1 cellular context compared by ENCODE assay signal in the genomic region with DNA sequence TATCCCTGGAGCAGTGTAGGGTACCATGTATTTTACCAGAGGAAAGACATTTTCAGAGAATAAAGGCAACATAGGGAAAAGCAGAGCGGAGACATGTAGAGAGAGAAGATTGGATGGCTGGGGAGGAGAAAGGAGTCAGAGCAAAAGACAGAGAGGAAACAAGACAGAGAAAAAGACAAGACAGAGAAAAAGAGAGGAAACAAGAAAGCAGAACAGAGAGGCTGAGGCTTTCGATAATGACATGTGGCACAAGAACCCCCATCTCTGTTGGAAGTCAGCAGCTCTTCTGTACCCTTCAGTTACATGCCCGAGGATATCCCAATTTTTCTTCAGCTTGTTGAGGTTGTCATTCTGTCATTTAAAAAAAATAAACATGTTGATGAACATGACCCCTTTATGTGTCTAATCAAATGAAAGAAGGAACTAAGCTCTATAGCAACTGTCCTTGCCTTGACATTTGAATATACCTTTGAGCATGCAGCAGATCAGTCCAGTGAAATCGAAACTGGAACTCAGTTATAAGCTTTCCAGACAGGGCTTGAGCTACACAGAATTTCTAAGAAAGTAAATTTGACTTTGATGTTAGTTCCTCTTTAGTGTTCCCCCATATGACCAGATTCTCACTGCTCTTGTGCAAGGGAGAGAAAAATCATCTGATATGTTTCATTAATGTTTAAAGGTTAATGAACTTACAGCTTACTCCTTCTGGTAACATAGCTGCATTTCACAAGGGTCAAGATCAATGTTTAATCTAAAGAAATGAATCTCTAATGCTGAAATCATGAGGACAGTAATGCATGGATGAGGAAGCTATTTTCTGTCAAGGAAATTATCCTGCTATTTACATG.
TF ChIP-seq lines count a peak whose summit lies in the region.

No MANE protein-coding gene starts in this region.

TF ChIP-seq in GM12878, 131 proteins besides CTCF, POLR2A, EP300 and RAD21 (continued from another document and continues in another):
- TF ChIP-seq, protein P1, sequence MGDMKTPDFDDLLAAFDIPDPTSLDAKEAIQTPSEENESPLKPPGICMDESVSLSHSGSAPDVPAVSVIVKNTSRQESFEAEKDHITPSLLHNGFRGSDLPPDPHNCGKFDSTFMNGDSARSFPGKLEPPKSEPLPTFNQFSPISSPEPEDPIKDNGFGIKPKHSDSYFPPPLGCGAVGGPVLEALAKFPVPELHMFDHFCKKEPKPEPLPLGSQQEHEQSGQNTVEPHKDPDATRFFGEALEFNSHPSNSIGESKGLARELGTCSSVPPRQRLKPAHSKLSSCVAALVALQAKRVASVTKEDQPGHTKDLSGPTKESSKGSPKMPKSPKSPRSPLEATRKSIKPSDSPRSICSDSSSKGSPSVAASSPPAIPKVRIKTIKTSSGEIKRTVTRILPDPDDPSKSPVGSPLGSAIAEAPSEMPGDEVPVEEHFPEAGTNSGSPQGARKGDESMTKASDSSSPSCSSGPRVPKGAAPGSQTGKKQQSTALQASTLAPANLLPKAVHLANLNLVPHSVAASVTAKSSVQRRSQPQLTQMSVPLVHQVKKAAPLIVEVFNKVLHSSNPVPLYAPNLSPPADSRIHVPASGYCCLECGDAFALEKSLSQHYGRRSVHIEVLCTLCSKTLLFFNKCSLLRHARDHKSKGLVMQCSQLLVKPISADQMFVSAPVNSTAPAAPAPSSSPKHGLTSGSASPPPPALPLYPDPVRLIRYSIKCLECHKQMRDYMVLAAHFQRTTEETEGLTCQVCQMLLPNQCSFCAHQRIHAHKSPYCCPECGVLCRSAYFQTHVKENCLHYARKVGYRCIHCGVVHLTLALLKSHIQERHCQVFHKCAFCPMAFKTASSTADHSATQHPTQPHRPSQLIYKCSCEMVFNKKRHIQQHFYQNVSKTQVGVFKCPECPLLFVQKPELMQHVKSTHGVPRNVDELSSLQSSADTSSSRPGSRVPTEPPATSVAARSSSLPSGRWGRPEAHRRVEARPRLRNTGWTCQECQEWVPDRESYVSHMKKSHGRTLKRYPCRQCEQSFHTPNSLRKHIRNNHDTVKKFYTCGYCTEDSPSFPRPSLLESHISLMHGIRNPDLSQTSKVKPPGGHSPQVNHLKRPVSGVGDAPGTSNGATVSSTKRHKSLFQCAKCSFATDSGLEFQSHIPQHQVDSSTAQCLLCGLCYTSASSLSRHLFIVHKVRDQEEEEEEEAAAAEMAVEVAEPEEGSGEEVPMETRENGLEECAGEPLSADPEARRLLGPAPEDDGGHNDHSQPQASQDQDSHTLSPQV (IDR thresholded peaks at IDR 0.05), result no peak
- no peak for TF ChIP-seq BRCA1 (IDR thresholded peaks at IDR 0.05; ENCODE audit: low read depth, low read length)
- TF ChIP-seq POU2F2 (IDR thresholded peaks at IDR 0.05; ENCODE audit: borderline replicate concordance, low read depth, low read length), result peak; percentile 82
- TF ChIP-seq EGR1 (IDR thresholded peaks at IDR 0.05; ENCODE audit: borderline replicate concordance in 1 of 2, low read depth in 2 of 2, low read length in 2 of 2), result no peak
- TF ChIP-seq ZNF207 (IDR thresholded peaks at IDR 0.05; ENCODE audit: borderline replicate concordance), result no peak
- no peak for TF ChIP-seq SRF (IDR thresholded peaks at IDR 0.05; ENCODE audit: low read depth in 2 of 2, low read length in 2 of 2)
- TF ChIP-seq RBBP5 (conservative IDR thresholded peaks at IDR 0.05), result no peak
- peak in 1 of 2 experiments; percentile 46; a peak in 1 of 4 replicates for TF ChIP-seq CEBPB (IDR thresholded peaks at IDR 0.05; ENCODE audit: borderline replicate concordance in 1 of 2, low read depth in 2 of 2, low read length in 2 of 2)
- no peak for TF ChIP-seq ZZZ3 (IDR thresholded peaks at IDR 0.05; ENCODE audit: control insufficient read depth, insufficient read length, low read depth)
- 0 out of 2 replicates have a peak, but pooled peaks have one; percentile 18 for TF ChIP-seq YY1 (IDR thresholded peaks at IDR 0.05; ENCODE audit: low read depth, low read length)
- no peak for TF ChIP-seq KAT2A (conservative IDR thresholded peaks at IDR 0.05; ENCODE audit: control insufficient read depth, low read depth, low read length)
- no peak for TF ChIP-seq CHD1 (IDR thresholded peaks at IDR 0.05; ENCODE audit: low read depth, low read length)
- TF ChIP-seq ZNF274 (IDR thresholded peaks at IDR 0.05; ENCODE audit: insufficient read depth, insufficient read length), result no peak
- TF ChIP-seq BHLHE40 (IDR thresholded peaks at IDR 0.05; ENCODE audit: borderline replicate concordance in 1 of 2, low read depth in 2 of 2, low read length in 1 of 2), result peak; percentile 29 to 67; a peak in 3 of 4 replicates
- peak; percentile 61; the same call in 1 of the 2 replicates for TF ChIP-seq PML (IDR thresholded peaks at IDR 0.05; ENCODE audit: low read length)
- TF ChIP-seq RCOR1 (conservative IDR thresholded peaks at IDR 0.05; ENCODE audit: low read depth, low read length), result peak; percentile 61; the same call in 1 of the 2 replicates
- TF ChIP-seq CBX5 (IDR thresholded peaks at IDR 0.05; ENCODE audit: low read depth), result peak; percentile 92
- no peak for TF ChIP-seq SUZ12 (IDR thresholded peaks at IDR 0.05; ENCODE audit: unreplicated experiment)
- peak; percentile 70 to 79 for TF ChIP-seq IKZF2 (IDR thresholded peaks at IDR 0.05)
- TF ChIP-seq IRF4 (IDR thresholded peaks at IDR 0.05; ENCODE audit: low read depth, low read length), result no peak; the same call in 1 of the 2 replicates
- TF ChIP-seq SP1 (IDR thresholded peaks at IDR 0.05; ENCODE audit: low read depth, low read length), result no peak
- TF ChIP-seq FOS (IDR thresholded peaks at IDR 0.05; ENCODE audit: borderline replicate concordance, extremely low read depth, insufficient read length), result no peak
- no peak for TF ChIP-seq MXI1 (IDR thresholded peaks at IDR 0.05; ENCODE audit: low read depth, low read length)
- TF ChIP-seq, protein P2, sequence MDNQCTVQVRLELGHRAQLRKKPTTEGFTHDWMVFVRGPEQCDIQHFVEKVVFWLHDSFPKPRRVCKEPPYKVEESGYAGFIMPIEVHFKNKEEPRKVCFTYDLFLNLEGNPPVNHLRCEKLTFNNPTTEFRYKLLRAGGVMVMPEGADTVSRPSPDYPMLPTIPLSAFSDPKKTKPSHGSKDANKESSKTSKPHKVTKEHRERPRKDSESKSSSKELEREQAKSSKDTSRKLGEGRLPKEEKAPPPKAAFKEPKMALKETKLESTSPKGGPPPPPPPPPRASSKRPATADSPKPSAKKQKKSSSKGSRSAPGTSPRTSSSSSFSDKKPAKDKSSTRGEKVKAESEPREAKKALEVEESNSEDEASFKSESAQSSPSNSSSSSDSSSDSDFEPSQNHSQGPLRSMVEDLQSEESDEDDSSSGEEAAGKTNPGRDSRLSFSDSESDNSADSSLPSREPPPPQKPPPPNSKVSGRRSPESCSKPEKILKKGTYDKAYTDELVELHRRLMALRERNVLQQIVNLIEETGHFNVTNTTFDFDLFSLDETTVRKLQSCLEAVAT (IDR thresholded peaks at IDR 0.05), result peak; percentile 96
- TF ChIP-seq CHD4 (IDR thresholded peaks at IDR 0.05), result no peak
- TF ChIP-seq RB1 (IDR thresholded peaks at IDR 0.05; ENCODE audit: borderline replicate concordance), result peak; percentile 18; the same call in 1 of the 2 replicates
- TF ChIP-seq, protein P3, sequence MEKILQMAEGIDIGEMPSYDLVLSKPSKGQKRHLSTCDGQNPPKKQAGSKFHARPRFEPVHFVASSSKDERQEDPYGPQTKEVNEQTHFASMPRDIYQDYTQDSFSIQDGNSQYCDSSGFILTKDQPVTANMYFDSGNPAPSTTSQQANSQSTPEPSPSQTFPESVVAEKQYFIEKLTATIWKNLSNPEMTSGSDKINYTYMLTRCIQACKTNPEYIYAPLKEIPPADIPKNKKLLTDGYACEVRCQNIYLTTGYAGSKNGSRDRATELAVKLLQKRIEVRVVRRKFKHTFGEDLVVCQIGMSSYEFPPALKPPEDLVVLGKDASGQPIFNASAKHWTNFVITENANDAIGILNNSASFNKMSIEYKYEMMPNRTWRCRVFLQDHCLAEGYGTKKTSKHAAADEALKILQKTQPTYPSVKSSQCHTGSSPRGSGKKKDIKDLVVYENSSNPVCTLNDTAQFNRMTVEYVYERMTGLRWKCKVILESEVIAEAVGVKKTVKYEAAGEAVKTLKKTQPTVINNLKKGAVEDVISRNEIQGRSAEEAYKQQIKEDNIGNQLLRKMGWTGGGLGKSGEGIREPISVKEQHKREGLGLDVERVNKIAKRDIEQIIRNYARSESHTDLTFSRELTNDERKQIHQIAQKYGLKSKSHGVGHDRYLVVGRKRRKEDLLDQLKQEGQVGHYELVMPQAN (conservative IDR thresholded peaks at IDR 0.05), result no peak; the same call in 1 of the 2 replicates
- TF ChIP-seq NBN (IDR thresholded peaks at IDR 0.05), result peak; percentile 92
- no peak; the same call in 1 of the 2 replicates for TF ChIP-seq TARDBP (IDR thresholded peaks at IDR 0.05; ENCODE audit: borderline replicate concordance)
- TF ChIP-seq LARP7 (IDR thresholded peaks at IDR 0.05), result no peak
- TF ChIP-seq RUNX3 (IDR thresholded peaks at IDR 0.05; ENCODE audit: low read length), result peak; percentile 62
- TF ChIP-seq KDM1A (IDR thresholded peaks at IDR 0.05; ENCODE audit: borderline replicate concordance), result no peak
- no peak for TF ChIP-seq KLF5 (IDR thresholded peaks at IDR 0.05; ENCODE audit: partially characterized antibody)
- TF ChIP-seq EZH2 (IDR thresholded peaks at IDR 0.05; ENCODE audit: borderline replicate concordance, control insufficient read depth, low read depth, low read length), result no peak
- TF ChIP-seq SMARCA5 (IDR thresholded peaks at IDR 0.05), result peak; percentile 84
- TF ChIP-seq TCF3 (IDR thresholded peaks at IDR 0.05; ENCODE audit: borderline replicate concordance, insufficient read depth, low read depth, low read length), result no peak
- TF ChIP-seq MEF2B (IDR thresholded peaks at IDR 0.05; ENCODE audit: partially characterized antibody, poor library complexity, severe bottlenecking), result no peak
- TF ChIP-seq, protein P4, sequence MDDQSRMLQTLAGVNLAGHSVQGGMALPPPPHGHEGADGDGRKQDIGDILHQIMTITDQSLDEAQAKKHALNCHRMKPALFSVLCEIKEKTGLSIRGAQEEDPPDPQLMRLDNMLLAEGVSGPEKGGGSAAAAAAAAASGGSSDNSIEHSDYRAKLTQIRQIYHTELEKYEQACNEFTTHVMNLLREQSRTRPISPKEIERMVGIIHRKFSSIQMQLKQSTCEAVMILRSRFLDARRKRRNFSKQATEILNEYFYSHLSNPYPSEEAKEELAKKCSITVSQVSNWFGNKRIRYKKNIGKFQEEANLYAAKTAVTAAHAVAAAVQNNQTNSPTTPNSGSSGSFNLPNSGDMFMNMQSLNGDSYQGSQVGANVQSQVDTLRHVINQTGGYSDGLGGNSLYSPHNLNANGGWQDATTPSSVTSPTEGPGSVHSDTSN (IDR thresholded peaks at IDR 0.05; ENCODE audit: insufficient replicate concordance, low read depth, low read length), result no peak
- peak; percentile 93 for TF ChIP-seq SPI1 (IDR thresholded peaks at IDR 0.05; ENCODE audit: borderline replicate concordance, insufficient read depth, low read depth, low read length)
- TF ChIP-seq IKZF1 (conservative IDR thresholded peaks at IDR 0.05), result peak; percentile 85
- TF ChIP-seq, protein P5, sequence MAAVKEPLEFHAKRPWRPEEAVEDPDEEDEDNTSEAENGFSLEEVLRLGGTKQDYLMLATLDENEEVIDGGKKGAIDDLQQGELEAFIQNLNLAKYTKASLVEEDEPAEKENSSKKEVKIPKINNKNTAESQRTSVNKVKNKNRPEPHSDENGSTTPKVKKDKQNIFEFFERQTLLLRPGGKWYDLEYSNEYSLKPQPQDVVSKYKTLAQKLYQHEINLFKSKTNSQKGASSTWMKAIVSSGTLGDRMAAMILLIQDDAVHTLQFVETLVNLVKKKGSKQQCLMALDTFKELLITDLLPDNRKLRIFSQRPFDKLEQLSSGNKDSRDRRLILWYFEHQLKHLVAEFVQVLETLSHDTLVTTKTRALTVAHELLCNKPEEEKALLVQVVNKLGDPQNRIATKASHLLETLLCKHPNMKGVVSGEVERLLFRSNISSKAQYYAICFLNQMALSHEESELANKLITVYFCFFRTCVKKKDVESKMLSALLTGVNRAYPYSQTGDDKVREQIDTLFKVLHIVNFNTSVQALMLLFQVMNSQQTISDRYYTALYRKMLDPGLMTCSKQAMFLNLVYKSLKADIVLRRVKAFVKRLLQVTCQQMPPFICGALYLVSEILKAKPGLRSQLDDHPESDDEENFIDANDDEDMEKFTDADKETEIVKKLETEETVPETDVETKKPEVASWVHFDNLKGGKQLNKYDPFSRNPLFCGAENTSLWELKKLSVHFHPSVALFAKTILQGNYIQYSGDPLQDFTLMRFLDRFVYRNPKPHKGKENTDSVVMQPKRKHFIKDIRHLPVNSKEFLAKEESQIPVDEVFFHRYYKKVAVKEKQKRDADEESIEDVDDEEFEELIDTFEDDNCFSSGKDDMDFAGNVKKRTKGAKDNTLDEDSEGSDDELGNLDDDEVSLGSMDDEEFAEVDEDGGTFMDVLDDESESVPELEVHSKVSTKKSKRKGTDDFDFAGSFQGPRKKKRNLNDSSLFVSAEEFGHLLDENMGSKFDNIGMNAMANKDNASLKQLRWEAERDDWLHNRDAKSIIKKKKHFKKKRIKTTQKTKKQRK (IDR thresholded peaks at IDR 0.05; ENCODE audit: low read depth, low read length), result no peak
- TF ChIP-seq RFX5 (IDR thresholded peaks at IDR 0.05; ENCODE audit: low read depth, low read length), result no peak
- TF ChIP-seq NR2C2 (IDR thresholded peaks at IDR 0.05; ENCODE audit: borderline replicate concordance, control insufficient read depth, insufficient read length, low read depth), result no peak
- 0 out of 2 replicates have a peak, but pooled peaks have one; percentile 11 for TF ChIP-seq SMC3 (IDR thresholded peaks at IDR 0.05; ENCODE audit: borderline replicate concordance, low read length)
- TF ChIP-seq, protein P6, sequence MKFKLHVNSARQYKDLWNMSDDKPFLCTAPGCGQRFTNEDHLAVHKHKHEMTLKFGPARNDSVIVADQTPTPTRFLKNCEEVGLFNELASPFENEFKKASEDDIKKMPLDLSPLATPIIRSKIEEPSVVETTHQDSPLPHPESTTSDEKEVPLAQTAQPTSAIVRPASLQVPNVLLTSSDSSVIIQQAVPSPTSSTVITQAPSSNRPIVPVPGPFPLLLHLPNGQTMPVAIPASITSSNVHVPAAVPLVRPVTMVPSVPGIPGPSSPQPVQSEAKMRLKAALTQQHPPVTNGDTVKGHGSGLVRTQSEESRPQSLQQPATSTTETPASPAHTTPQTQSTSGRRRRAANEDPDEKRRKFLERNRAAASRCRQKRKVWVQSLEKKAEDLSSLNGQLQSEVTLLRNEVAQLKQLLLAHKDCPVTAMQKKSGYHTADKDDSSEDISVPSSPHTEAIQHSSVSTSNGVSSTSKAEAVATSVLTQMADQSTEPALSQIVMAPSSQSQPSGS (IDR thresholded peaks at IDR 0.05; ENCODE audit: low read length), result peak; percentile 82
